15 cellular contexts compared by ENCODE assay signal in the genomic region with DNA sequence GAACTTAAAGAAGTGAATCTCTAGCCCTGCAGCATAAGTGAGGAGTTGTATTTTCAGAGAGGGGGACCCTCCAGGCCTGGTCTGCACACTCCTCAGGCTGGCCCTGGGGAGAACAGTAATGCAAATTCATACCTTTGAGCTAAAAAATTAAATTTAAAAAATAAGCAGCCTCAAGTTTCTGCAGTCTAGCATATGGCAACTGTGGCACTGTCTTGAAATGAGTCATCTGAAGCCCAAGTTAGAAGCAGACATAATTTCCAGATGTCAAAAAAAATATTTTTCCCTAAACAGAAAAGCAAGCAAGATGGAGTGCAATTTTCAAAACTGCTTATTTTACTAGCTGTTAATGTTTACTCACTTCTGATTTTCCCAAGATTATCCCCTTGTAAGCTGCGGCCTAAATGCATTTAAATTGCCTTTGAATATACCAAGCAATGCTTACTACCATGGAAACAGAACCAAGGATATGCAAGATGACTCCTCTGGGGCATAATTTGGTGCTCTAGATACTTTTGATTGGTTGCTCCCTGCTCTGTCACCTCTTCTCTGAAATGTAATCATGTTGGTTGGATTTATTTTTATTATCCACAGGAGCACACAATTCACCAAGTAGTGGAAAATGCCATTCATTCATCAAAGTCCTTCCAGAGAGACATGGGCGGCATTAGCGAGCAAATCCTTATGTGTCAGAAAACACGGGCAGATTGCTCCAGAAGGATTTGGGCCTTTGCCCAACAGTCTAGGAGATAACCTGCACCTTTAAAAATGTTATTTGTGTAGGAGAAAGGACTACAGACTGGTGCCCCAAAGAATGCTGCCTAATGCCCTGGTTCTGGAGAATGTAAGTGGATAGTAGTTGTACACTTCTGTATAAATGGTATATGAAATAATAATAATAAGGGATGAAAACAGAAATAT. TPM values are rescaled to one million over a fixed set of nuclear protein-coding genes. Genes with fewer than 3 reads are reported as not detected.
DNase-seq lines count a peak whose midpoint lies in the region; ATAC-seq and TF ChIP-seq lines count a peak whose summit lies in the region.
"Had no signal": no experiment of that assay in that cellular context is flagged by ENCODE, and none has a peak within 500 bp of the region (broad histone marks: within the 10 kb centered on the region; RNA-seq: fewer than 3 reads in every experiment).

No MANE protein-coding gene starts in this region.

- BruUV-seq in OCI-LY7 (replicated peaks; lab: Mats Ljungman, UMichigan), result no TSS peak

- ATAC-seq in GM18867 (IDR thresholded peaks at IDR 0.05; ENCODE audit: unreplicated experiment) (peak; percentile 56), HG03175 (IDR thresholded peaks at IDR 0.05; ENCODE audit: unreplicated experiment) (peak; percentile 48), HG02852 (IDR thresholded peaks at IDR 0.05; ENCODE audit: unreplicated experiment) (no peak), GM19397 (IDR thresholded peaks at IDR 0.05; ENCODE audit: unreplicated experiment) (no peak)
- ATAC-seq: gastroesophageal sphincter, psoas muscle had no signal

- no peaks in the 10 kb centered on the region for H4K20me1 ChIP-seq in OCI-LY7 (ENCODE audit: insufficient read depth, low read length)

- no peaks in the 10 kb centered on the region for H3K9me2 ChIP-seq in OCI-LY7 (ENCODE audit: insufficient read depth, low read length)

- no peak overlapping the region for H3K27ac Mint-ChIP-seq in nephron progenitor cell

- H3K4me1 Mint-ChIP-seq in nephron progenitor cell, result no peaks in the 10 kb centered on the region

- H3K79me2 ChIP-seq in OCI-LY7 (ENCODE audit: insufficient read depth, low read depth, low read length), result no peaks in the 10 kb centered on the region

- no peaks in the 10 kb centered on the region for H3K36me3 ChIP-seq in OCI-LY7 (ENCODE audit: insufficient read depth, low read length)
- H3K36me3 ChIP-seq: gastroesophageal sphincter had no signal

- TF ChIP-seq CTCF in AG10803 (conservative IDR thresholded peaks at IDR 0.05; ENCODE audit: low read length) (no peak), OCI-LY7 (conservative IDR thresholded peaks at IDR 0.05; ENCODE audit: low read length) (no peak), nephron progenitor cell (IDR thresholded peaks at IDR 0.05) (no peak)

- POLR2A ChIA-PET in OCI-LY7 (lab: Charles Lee), result interaction anchor here (0.6 to 5.2 kb wide), 16 partner anchors 10 to 1312 kb away, joined by 3 to 24 read pairs (median 4); a partner anchor contains a TSS

- peaks cover 11% of the 10 kb centered on the region for H3K27me3 Mint-ChIP-seq in nephron progenitor cell (ENCODE audit: low read depth, poor library complexity)

- peaks cover 25% of the 10 kb centered on the region for H3K4me1 ChIP-seq in OCI-LY7 (ENCODE audit: insufficient read depth, low read length, poor library complexity, severe bottlenecking)
- H3K4me1 ChIP-seq: gastroesophageal sphincter, psoas muscle had no signal

- H3K36me3 Mint-ChIP-seq in nephron progenitor cell (ENCODE audit: low read depth), result no peaks in the 10 kb centered on the region

- no peaks in the 10 kb centered on the region for H3K9me3 Mint-ChIP-seq in nephron progenitor cell

- CTCF ChIA-PET in OCI-LY7 (lab: Charles Lee; ENCODE audit: unreplicated experiment), result interaction anchor here (1.0 kb wide), 1 partner anchor 137 kb away, joined by 3 read pairs; no protein-coding TSS in a partner anchor

- peak overlapping the region; percentile 11 for H3K4me2 ChIP-seq in OCI-LY7 (ENCODE audit: low read length)

- intact Hi-C loops in OCI-LY7 (cut with micrococcal nuclease; ENCODE audit: unreplicated experiment), result loop anchor here (10.0 kb wide), 2 partner anchors 705 to 1065 kb away; a partner anchor contains a TSS

- H2AFZ ChIP-seq in OCI-LY7 (ENCODE audit: low read length), result peak overlapping the region; percentile 81

- no peaks in the 10 kb centered on the region for H3K9me3 ChIP-seq in OCI-LY7 (ENCODE audit: low read length)
- H3K9me3 ChIP-seq: gastroesophageal sphincter, psoas muscle had no signal

- H3K4me3 Mint-ChIP-seq in nephron progenitor cell, result no peak overlapping the region

- H3K27ac ChIP-seq in OCI-LY7 (ENCODE audit: low read depth, low read length, poor library complexity, severe bottlenecking), result no peak overlapping the region
- H3K27ac ChIP-seq: gastroesophageal sphincter, psoas muscle had no signal

- H3K4me3 ChIP-seq in AG10803 (ENCODE audit: low read length) (no peak overlapping the region), OCI-LY7 (ENCODE audit: low read depth, low read length, poor library complexity, severe bottlenecking) (no peak overlapping the region)
- H3K4me3 ChIP-seq: gastroesophageal sphincter, psoas muscle had no signal

- DNase-seq in AG10803 (ENCODE audit: low read depth) (peak; percentile 28), OCI-LY7 (ENCODE audit: low spot score) (no peak), nephron progenitor cell (no peak)
- no peak for DNase-seq in activated effector memory CD4-positive, alpha-beta T cell treated with Interleukin-2 at 50 U/mL for 16 hours
- DNase-seq: activated T-cell treated with anti-CD3 and anti-CD28 coated beads, Interleukin-2, amount 50 U/mL, for 48 hours; DMS153; effector memory CD4-positive, alpha-beta T cell; islet precursor cell; NCI-H1694; psoas muscle had no signal

RNA-seq across cellular contexts. Expression of a gene that starts 25.0 kb away (rescaled TPM):
- total RNA-seq in OCI-LY7 (2014; rRNA removed; shearing (Covaris generic)), result 30.9 and 32.7 TPM in 2 replicates
- total RNA-seq in OCI-LY7 (2022), result 28.4 and 31.1 TPM in 2 replicates

RNA-seq across cellular contexts. Expression of a gene that starts 58.8 kb away (rescaled TPM):
- 25.4 and 28.8 TPM in 2 replicates for total RNA-seq in OCI-LY7 (2014; rRNA removed; shearing (Covaris generic))
- total RNA-seq in OCI-LY7 (2022), result 75.1 and 81.0 TPM in 2 replicates

Comparison
In these comparisons a context has a peak if more than half of its experiments do, and no peak if none do; other contexts are left out.
1. ATAC-seq: peak in GM18867 (single experiment) and HG03175 (single experiment); none in HG02852 (single experiment) and GM19397 (single experiment).